8 cellular contexts compared by ENCODE assay signal in the genomic region with DNA sequence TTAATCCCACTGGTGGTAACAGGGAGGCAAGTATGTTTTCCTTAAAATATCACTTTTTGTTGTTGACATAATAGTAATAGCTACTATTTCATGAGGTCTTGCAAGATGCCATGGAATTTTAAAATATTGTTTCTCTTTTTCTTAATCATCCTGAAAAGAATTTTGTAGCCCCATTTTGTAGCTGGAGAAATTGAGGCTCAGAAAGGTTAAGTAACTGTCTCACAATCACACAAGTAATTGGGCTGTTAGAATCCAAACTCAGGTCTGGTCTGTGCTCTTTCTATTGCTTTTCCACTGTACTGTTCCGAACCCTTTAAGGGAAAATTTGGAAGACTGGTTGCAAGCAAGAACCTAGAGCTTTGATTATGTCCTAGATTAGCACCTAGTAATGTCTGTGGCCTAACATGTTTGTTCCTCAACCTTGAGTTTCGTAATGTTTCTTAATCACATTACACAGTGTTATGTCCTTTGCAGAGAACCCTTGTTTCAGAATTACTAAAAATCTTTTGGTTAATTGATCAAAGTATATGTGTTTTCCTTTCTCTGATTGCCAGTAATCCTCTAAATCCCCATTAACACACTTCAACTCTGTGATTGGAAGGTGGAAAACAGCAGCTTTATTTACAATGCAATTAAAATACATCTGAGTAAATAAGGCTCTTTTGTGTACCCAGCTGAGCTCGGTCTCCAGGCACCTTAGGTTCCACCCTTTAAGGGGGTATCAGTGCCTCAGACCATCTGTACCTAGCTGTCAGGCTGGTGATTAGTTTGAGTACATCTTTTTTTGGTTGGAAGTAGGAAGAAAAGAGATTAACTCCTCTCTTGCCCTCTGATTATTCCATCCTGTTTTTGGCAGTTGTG. TPM values are rescaled to one million over a fixed set of nuclear protein-coding genes. Genes with fewer than 3 reads are reported as not detected.
DNase-seq lines count a peak whose midpoint lies in the region; ATAC-seq, FAIRE-seq and TF ChIP-seq lines count a peak whose summit lies in the region.

No MANE protein-coding gene starts in this region.

- ATAC-seq in HG03159 (IDR thresholded peaks at IDR 0.05; ENCODE audit: unreplicated experiment): no peak

- no peaks in the 10 kb centered on the region for H3K9me3 Mint-ChIP-seq in astrocyte (ENCODE audit: unreplicated experiment)

- H3K9me3 ChIP-seq in astrocyte (ENCODE audit: insufficient read depth, low read depth, low read length): no peaks in the 10 kb centered on the region
- no peaks in the 10 kb centered on the region for H3K9me3 ChIP-seq in osteoblast (ENCODE audit: low read depth, low read length)

- H3K4me1 ChIP-seq in astrocyte (ENCODE audit: insufficient read depth, low read length) (peaks cover 13% of the 10 kb centered on the region), osteoblast (ENCODE audit: insufficient read depth, low read length) (peaks cover 12% of the 10 kb centered on the region)

- peaks cover 15% of the 10 kb centered on the region for H4K20me1 ChIP-seq in astrocyte (ENCODE audit: insufficient read depth, low read length)
- peaks cover 7% of the 10 kb centered on the region for H4K20me1 ChIP-seq in osteoblast (ENCODE audit: insufficient read depth, low read length)

- FAIRE-seq in H54 (lab: Jason Lieb, UNC): peak; percentile 15
- FAIRE-seq in astrocyte (lab: Jason Lieb, UNC): peak; percentile 41

- H3K36me3 ChIP-seq in astrocyte (ENCODE audit: insufficient read depth, low read length): peaks cover 28% of the 10 kb centered on the region
- peaks cover 48% of the 10 kb centered on the region for H3K36me3 ChIP-seq in osteoblast (ENCODE audit: insufficient read depth, low read length)

- H2AFZ ChIP-seq in astrocyte (ENCODE audit: low read depth, low read length) (peak overlapping the region; percentile 40), osteoblast (ENCODE audit: low read length) (peak overlapping the region; percentile 21)

- H3K27ac ChIP-seq in astrocyte (ENCODE audit: low read depth, low read length) (peak overlapping the region; percentile 61), osteoblast (ENCODE audit: low read depth, low read length) (peak overlapping the region; percentile 45)

- H3K4me1 Mint-ChIP-seq in astrocyte (ENCODE audit: low read depth, unreplicated experiment): peaks cover 14% of the 10 kb centered on the region

- peak overlapping the region; percentile 49 for H3K9ac ChIP-seq in astrocyte (ENCODE audit: low read length)

- TF ChIP-seq POLR2A in H54 (IDR thresholded peaks at IDR 0.05; ENCODE audit: low read depth, low read length): no peak

- peaks cover 3% of the 10 kb centered on the region for H3K36me3 Mint-ChIP-seq in astrocyte (ENCODE audit: low read depth, unreplicated experiment)

- DNase-seq in H54 (ENCODE audit: insufficient read length, low spot score): no peak
- peak; percentile 69 for DNase-seq in NCI-H1694 (lab: John Stamatoyannopoulos, UW)
- DNase-seq in astrocyte (ENCODE audit: low read depth): no peak
- no peak for DNase-seq in osteoblast (ENCODE audit: insufficient read length, low spot score, missing footprints)
- no peak for DNase-seq in HUDEP-2 (lab: John Stamatoyannopoulos, UW; ENCODE audit: unreplicated experiment in 76 of 76)
- no peak for DNase-seq in ureter (ENCODE audit: low spot score)
- DNase-seq in CD1c-positive myeloid dendritic cell (ENCODE audit: extremely low spot score): no peak

- no peaks in the 10 kb centered on the region for H3K27me3 Mint-ChIP-seq in astrocyte (ENCODE audit: low read depth, unreplicated experiment)

- TF ChIP-seq CTCF in astrocyte (IDR thresholded peaks at IDR 0.05; ENCODE audit: insufficient read depth, low read depth, low read length): no peak
- TF ChIP-seq CTCF in osteoblast (IDR thresholded peaks at IDR 0.05; ENCODE audit: extremely low read depth, low read depth, low read length): no peak

- H3K79me2 ChIP-seq in astrocyte (ENCODE audit: insufficient read depth, low read length) (peaks cover 17% of the 10 kb centered on the region), osteoblast (ENCODE audit: insufficient read depth, low read length) (peaks cover 31% of the 10 kb centered on the region)

- peak overlapping the region; percentile 84 for H3K27ac Mint-ChIP-seq in astrocyte (ENCODE audit: unreplicated experiment)

- H3K27me3 ChIP-seq in astrocyte (ENCODE audit: insufficient read depth, low read length) (no peaks in the 10 kb centered on the region), osteoblast (ENCODE audit: insufficient read depth, low read length) (no peaks in the 10 kb centered on the region)

- H3K4me3 ChIP-seq in astrocyte (ENCODE audit: insufficient read depth, low read depth, low read length) (no peak overlapping the region), osteoblast (ENCODE audit: insufficient read depth, low read length) (no peak overlapping the region)

- H3K4me2 ChIP-seq in astrocyte (ENCODE audit: low read length) (peak overlapping the region; percentile 76), osteoblast (ENCODE audit: insufficient read depth, low read length) (peak overlapping the region; percentile 8)

- no peak overlapping the region for H3K4me3 Mint-ChIP-seq in astrocyte (ENCODE audit: unreplicated experiment)

RNA-seq across cellular contexts. Expression of gene LRRC42, which starts 10.4 kb away (rescaled TPM):
- total RNA-seq in astrocyte (51.1 and 54.6 TPM in 2 replicates), osteoblast (38.7 and 43.9 TPM in 2 replicates), ureter (24.8 TPM)

RNA-seq across cellular contexts. Expression of gene IFT25, which starts 11.0 kb away (rescaled TPM):
- total RNA-seq in astrocyte: 25.7 and 29.4 TPM in 2 replicates
- total RNA-seq in osteoblast: 21.7 and 22.7 TPM in 2 replicates
- total RNA-seq in ureter: 37.3 TPM
